23 cellular contexts compared by ENCODE assay signal in genomic region chr13:61013782-61014181, GRCh38.
DNase-seq lines count a peak whose midpoint lies in the region; ATAC-seq, FAIRE-seq and TF ChIP-seq lines count a peak whose summit lies in the region.
"Had no signal": no experiment of that assay in that cellular context is flagged by ENCODE, and none has a peak within 500 bp of the region (broad histone marks: within the 10 kb centered on the region; RNA-seq: fewer than 3 reads in every experiment).

No MANE protein-coding gene starts in this region.

- no peak overlapping the region for H3K4ac ChIP-seq in H1 (replicated peaks; ENCODE audit: insufficient read length, low read depth, low read length)
- H3K4ac ChIP-seq in neuronal stem cell (ENCODE audit: low read length) = no peak overlapping the region

- no peak overlapping the region for H3K23ac ChIP-seq in H1 (ENCODE audit: insufficient read length)
- H3K23ac ChIP-seq in neuronal stem cell (ENCODE audit: low read depth, low read length, poor library complexity) = no peak overlapping the region

- no peaks in the 10 kb centered on the region for H3K79me2 ChIP-seq in H1 (ENCODE audit: control insufficient read depth in 1 of 2, insufficient read depth in 2 of 2, low read length in 2 of 2)

- H4K5ac ChIP-seq in H1 (ENCODE audit: insufficient read length, low read depth, low read length) = no peak overlapping the region

- no peak for TF ChIP-seq CTCF in HL-60 (IDR thresholded peaks at IDR 0.05; ENCODE audit: insufficient read depth, low read length)
- TF ChIP-seq CTCF in H1 (IDR thresholded peaks at IDR 0.05; ENCODE audit: control extremely low read depth in 1 of 3, insufficient read depth in 1 of 3, low read depth in 1 of 3, low read length in 3 of 3) = no peak

- no peaks in the 10 kb centered on the region for H3K36me3 ChIP-seq in H1 (ENCODE audit: control insufficient read depth in 2 of 4, insufficient read depth in 4 of 4, low read length in 3 of 4)
- no peaks in the 10 kb centered on the region for H3K36me3 ChIP-seq in neuronal stem cell (replicated peaks in 1 of 2; ENCODE audit: control insufficient read depth in 2 of 2, insufficient read depth in 2 of 2, low read length in 2 of 2)
- H3K36me3 ChIP-seq: Peyer's patch had no signal

- no peak overlapping the region for H3K9ac ChIP-seq in H1 (replicated peaks in 1 of 4; ENCODE audit: extremely low read depth in 1 of 4, low read depth in 3 of 4, low read length in 3 of 4)
- no peak overlapping the region for H3K9ac ChIP-seq in neuronal stem cell (ENCODE audit: low read depth, low read length, poor library complexity)

- no peak for TF ChIP-seq EP300 in H1 (IDR thresholded peaks at IDR 0.05; ENCODE audit: borderline replicate concordance in 1 of 2, low read depth in 2 of 2, low read length in 2 of 2)

- no peak overlapping the region for H3K18ac ChIP-seq in H1 (ENCODE audit: extremely low read depth, low read length)
- no peak overlapping the region for H3K18ac ChIP-seq in neuronal stem cell (ENCODE audit: low read length)

- FAIRE-seq in H1 (lab: Jason Lieb, UNC) (no peak), GM12892 (lab: Jason Lieb, UNC) (no peak)
- FAIRE-seq: G401.6, GM18507, H54, HTR-8/SVneo had no signal

- CTCF ChIA-PET in H1 (lab: Charles Lee; ENCODE audit: partially characterized antibody) = interaction anchor here (2.0 kb wide), 1 partner anchor 16 kb away, joined by 4 read pairs; no protein-coding TSS in a partner anchor

- H2BK15ac ChIP-seq in H1 (ENCODE audit: low read length) (no peak overlapping the region), neuronal stem cell (ENCODE audit: low read length) (no peak overlapping the region)

- H4K20me1 ChIP-seq in H1 (replicated peaks in 1 of 2; ENCODE audit: control insufficient read depth in 1 of 2, insufficient read depth in 2 of 2, low read length in 2 of 2) = no peaks in the 10 kb centered on the region

- ATAC-seq in HG02938 (IDR thresholded peaks at IDR 0.05; ENCODE audit: unreplicated experiment) = no peak
- no peak for ATAC-seq in HG03175 (IDR thresholded peaks at IDR 0.05; ENCODE audit: unreplicated experiment)
- ATAC-seq: SK-N-SH treated with all-trans-retinoic acid at 6 μM for 48 hours had no signal

- no peak overlapping the region for H4K8ac ChIP-seq in H1 (ENCODE audit: extremely low read depth, insufficient read depth, low read length)
- no peak overlapping the region for H4K8ac ChIP-seq in neuronal stem cell (ENCODE audit: low read depth, low read length)

- H2BK120ac ChIP-seq in H1 (replicated peaks; ENCODE audit: low read depth, low read length) (no peak overlapping the region), neuronal stem cell (ENCODE audit: low read depth, low read length) (no peak overlapping the region)

- DNase-seq in HL-60 (ENCODE audit: low read depth in 1 of 2, low spot score in 1 of 2) (peak in 1 of 2 experiments; percentile 63), NCI-H69 (lab: John Stamatoyannopoulos, UW) (peak; percentile 42), H1 (ENCODE audit: low read depth in 1 of 2, low spot score in 2 of 2) (no peak), neuronal stem cell (ENCODE audit: low spot score) (no peak), GM12892 (ENCODE audit: insufficient read length) (no peak)
- DNase-seq: CD4-positive, CD25-positive, alpha-beta regulatory T cell; KG1; NCI-H1092 treated with DMSO at 0.1 percent for 48 hours; NCI-H1436 treated with DMSO at 0.1 percent for 48 hours; NCI-H1930; NCI-H2171; NCI-H446; NCI-H526 treated with DMSO at 0.1 percent for 48 hours; NK-92 treated with Interleukin-12 subunit alpha and Interleukin-12 subunit beta, amount 100 ng/mL, for 24 hours; Peyer's patch; T-helper 1 cell had no signal

- no peaks in the 10 kb centered on the region for H3K79me1 ChIP-seq in H1 (ENCODE audit: low read depth, low read length)
- no peaks in the 10 kb centered on the region for H3K79me1 ChIP-seq in neuronal stem cell (ENCODE audit: low read depth, low read length)

- TF ChIP-seq POLR2A in H1 (IDR thresholded peaks at IDR 0.05; ENCODE audit: control extremely low read depth in 1 of 2, low read depth in 2 of 2, low read length in 2 of 2) (no peak), GM12892 (IDR thresholded peaks at IDR 0.05; ENCODE audit: low read depth, low read length) (no peak)

- H3K14ac ChIP-seq in H1 (ENCODE audit: insufficient read length) = no peak overlapping the region
- no peak overlapping the region for H3K14ac ChIP-seq in neuronal stem cell (ENCODE audit: low read length)

- 0 out of 2 replicates have a peak overlapping the region, but pooled peaks have one; percentile 70 for H2AFZ ChIP-seq in H1 (ENCODE audit: low read length)
- H2AFZ ChIP-seq in neuronal stem cell (ENCODE audit: low read length) = peak overlapping the region; percentile 70

- WGBS in H1 (ENCODE audit: extremely low coverage in 1 of 2, insufficient coverage in 1 of 2, insufficient read length in 1 of 2, insufficient replicate concordance in 2 of 2, low coverage in 1 of 2, low lambda C conversion rate in 2 of 2, missing lambda C conversion rate in 1 of 2), 2 experiments = 75% methylated on average over 2 of the region's 2 CpGs; no CpG with 5 or more reads in 1 of the 2 experiments
- WGBS in neuronal stem cell (ENCODE audit: extremely low coverage in 2 of 2, insufficient read length in 2 of 2, insufficient replicate concordance in 1 of 2), 2 donors = no CpG with 5 or more reads among the region's 2 CpGs

- H3K4me3 ChIP-seq in HL-60 (replicated peaks; ENCODE audit: insufficient read depth, low read length) = no peak overlapping the region
- no peak overlapping the region for H3K4me3 ChIP-seq in H1 (ENCODE audit: extremely low read depth in 1 of 4, insufficient read depth in 2 of 4, low read depth in 3 of 4, low read length in 4 of 4)
- H3K4me3 ChIP-seq in neuronal stem cell (ENCODE audit: low read length in 2 of 2) = no peak overlapping the region
- H3K4me3 ChIP-seq: Peyer's patch had no signal

- no peak overlapping the region for H3K4me2 ChIP-seq in H1 (ENCODE audit: insufficient read depth in 1 of 2, low read depth in 2 of 2, low read length in 2 of 2)
- H3K4me2 ChIP-seq in neuronal stem cell (ENCODE audit: insufficient read depth, low read length, poor library complexity, severe bottlenecking) = no peak overlapping the region

- H3K27ac ChIP-seq in HL-60 (replicated peaks) (peak overlapping the region; percentile 15), H1 (ENCODE audit: low read depth, low read length) (no peak overlapping the region), neuronal stem cell (replicated peaks; ENCODE audit: low read length) (no peak overlapping the region)
- H3K27ac ChIP-seq: Peyer's patch had no signal

- POLR2A ChIA-PET in H1 (lab: Charles Lee; ENCODE audit: partially characterized antibody) = no interaction called here

- H3K9me3 ChIP-seq in H1 (ENCODE audit: insufficient read depth in 2 of 2, low read depth in 1 of 2, low read length in 1 of 2) = peaks cover 0 to 4% of the 10 kb centered on the region in 2 experiments; a peak in 2 of 4 replicates
- no peaks in the 10 kb centered on the region for H3K9me3 ChIP-seq in neuronal stem cell (replicated peaks in 1 of 2; ENCODE audit: control insufficient read depth in 2 of 2, insufficient read depth in 1 of 2, low read depth in 1 of 2, low read length in 2 of 2)
- H3K9me3 ChIP-seq: Peyer's patch had no signal

- H2AK5ac ChIP-seq in H1 (ENCODE audit: low read depth, low read length) = no peak overlapping the region
- no peak overlapping the region for H2AK5ac ChIP-seq in neuronal stem cell (ENCODE audit: low read depth, low read length)

- no peak overlapping the region for H3K56ac ChIP-seq in H1 (replicated peaks; ENCODE audit: insufficient read length, low read depth, low read length)

- no peak overlapping the region for H2BK20ac ChIP-seq in H1 (ENCODE audit: low read length)

- H3K23me2 ChIP-seq in H1 (ENCODE audit: low read depth, low read length) = no peaks in the 10 kb centered on the region; the same call in 1 of the 2 replicates

- H3K4me1 ChIP-seq in H1 (replicated peaks in 1 of 4; ENCODE audit: control insufficient read depth in 3 of 4, insufficient read depth in 4 of 4, low read length in 3 of 4) (no peaks in the 10 kb centered on the region), neuronal stem cell (ENCODE audit: control insufficient read depth in 2 of 2, insufficient read depth in 1 of 2, low read depth in 1 of 2, low read length in 2 of 2) (peaks cover 0 to 7% of the 10 kb centered on the region in 2 donors)
- H3K4me1 ChIP-seq: Peyer's patch had no signal

- no peaks in the 10 kb centered on the region for H3K27me3 ChIP-seq in HL-60 (ENCODE audit: insufficient read depth, poor library complexity, severe bottlenecking)
- H3K27me3 ChIP-seq in H1 (replicated peaks in 1 of 4; ENCODE audit: control insufficient read depth in 3 of 4, extremely low read depth in 1 of 4, insufficient read depth in 3 of 4, low read length in 3 of 4) = no peaks in the 10 kb centered on the region
- H3K27me3 ChIP-seq in neuronal stem cell (ENCODE audit: control insufficient read depth in 3 of 3, insufficient read depth in 3 of 3, low read depth in 1 of 3, low read length in 3 of 3) = no peaks in the 10 kb centered on the region
- H3K27me3 ChIP-seq: Peyer's patch had no signal

- TF ChIP-seq RAD21 in H1 (IDR thresholded peaks at IDR 0.05 in 1 of 2, conservative IDR thresholded peaks at IDR 0.05 in 1 of 2; ENCODE audit: low read depth in 2 of 2, low read length in 2 of 2) = no peak

- H2BK12ac ChIP-seq in H1 (ENCODE audit: low read depth, low read length) = no peak overlapping the region
- no peak overlapping the region for H2BK12ac ChIP-seq in neuronal stem cell (ENCODE audit: low read length)

- H4K91ac ChIP-seq in H1 (replicated peaks; ENCODE audit: insufficient read length, low read length) = no peak overlapping the region
- H4K91ac ChIP-seq in neuronal stem cell (ENCODE audit: low read depth, low read length, poor library complexity) = no peak overlapping the region

- H2BK5ac ChIP-seq in H1 (ENCODE audit: low read depth, low read length) (no peak overlapping the region), neuronal stem cell (ENCODE audit: low read length) (no peak overlapping the region)

TF ChIP-seq in H1, 55 proteins besides CTCF, POLR2A, EP300 and RAD21 (continues in another document):
- no peak for TF ChIP-seq USF2 (IDR thresholded peaks at IDR 0.05; ENCODE audit: low read length)
- TF ChIP-seq SP1 (IDR thresholded peaks at IDR 0.05; ENCODE audit: low read depth, low read length) = no peak
- no peak for TF ChIP-seq TBP (IDR thresholded peaks at IDR 0.05; ENCODE audit: low read depth, low read length)
- no peak for TF ChIP-seq HDAC2 (IDR thresholded peaks at IDR 0.05; ENCODE audit: borderline replicate concordance in 1 of 2, low read depth in 2 of 2, low read length in 2 of 2)
- TF ChIP-seq NANOG (IDR thresholded peaks at IDR 0.05; ENCODE audit: insufficient read depth, low read depth, low read length, poor library complexity, severe bottlenecking) = no peak
- no peak for TF ChIP-seq CBX8 (IDR thresholded peaks at IDR 0.05; ENCODE audit: borderline replicate concordance, low read depth, low read length)
